ENCODE assay signal across 12 cellular contexts in genomic region chr3:58065700-58066167, GRCh38. TPM values are rescaled to one million over a fixed set of nuclear protein-coding genes. Genes with fewer than 3 reads are reported as not detected.
DNase-seq lines count a peak whose midpoint lies in the region; ATAC-seq, FAIRE-seq and TF ChIP-seq lines count a peak whose summit lies in the region.
"Had no signal": no experiment of that assay in that cellular context is flagged by ENCODE, and none has a peak within 500 bp of the region (broad histone marks: within the 10 kb centered on the region; RNA-seq: fewer than 3 reads in every experiment).

No MANE protein-coding gene starts in this region.

- CTCF ChIA-PET in A549 (lab: Yijun Ruan, JAX) = interaction anchor here (1.1 kb wide), 1 partner anchor 57 kb away, joined by 3 read pairs; no protein-coding TSS in a partner anchor
- CTCF ChIA-PET in GM10248 (lab: Yijun Ruan, JAX) = interaction anchor here (1.9 kb wide), 1 partner anchor 13 kb away, joined by 5 read pairs; no protein-coding TSS in a partner anchor

- POLR2A ChIA-PET in A549 (lab: Yijun Ruan, JAX) (interaction anchor here (0.6 kb wide), 1 partner anchor 56 kb away, joined by 7 read pairs; no protein-coding TSS in a partner anchor), GM10248 (lab: Yijun Ruan, JAX) (no interaction called here)

- no peak for TF ChIP-seq POLR2A in A549 (IDR thresholded peaks at IDR 0.05; ENCODE audit: low read length)
- no peak for TF ChIP-seq POLR2A in H54 (IDR thresholded peaks at IDR 0.05; ENCODE audit: low read depth, low read length)

- no peaks in the 10 kb centered on the region for H3K27me3 Mint-ChIP-seq in nephron progenitor cell (ENCODE audit: low read depth, poor library complexity)

- DNase-seq in A549 (ENCODE audit: low read depth in 1 of 2, low spot score in 1 of 2) (no peak), NCI-H1417 (lab: John Stamatoyannopoulos, UW) (peak in 2 of 3 experiments; percentile 32 to 81), choroid plexus epithelial cell (ENCODE audit: low read depth) (peak; percentile 70), nephron progenitor cell (peak; percentile 32), GM10248 (ENCODE audit: extremely low spot score) (no peak), H54 (ENCODE audit: insufficient read length, low spot score) (no peak)
- no peak for DNase-seq in stimulated activated CD4-positive, alpha-beta T cell treated with anti-CD3 and anti-CD28 coated beads, Interleukin-2, amount 100 ng/mL, for 48 hours
- DNase-seq: NCI-H2171 treated with DMSO at 0.1 percent for 48 hours had no signal

- H3K4me1 ChIP-seq in A549 = peaks cover 99% of the 10 kb centered on the region

- no peak overlapping the region for H3K4me3 Mint-ChIP-seq in nephron progenitor cell

- no peaks in the 10 kb centered on the region for H3K36me3 Mint-ChIP-seq in nephron progenitor cell (ENCODE audit: low read depth)

- peak overlapping the region; percentile 79 for H3K4me2 ChIP-seq in A549
- H3K4me2 ChIP-seq: KMS-11 had no signal

- H3K4me3 ChIP-seq in A549 (no peak overlapping the region), choroid plexus epithelial cell (ENCODE audit: low read depth, low read length) (no peak overlapping the region)

- TF ChIP-seq RAD21 in A549 (conservative IDR thresholded peaks at IDR 0.05 in 1 of 2, IDR thresholded peaks at IDR 0.05 in 1 of 2) = no peak

- WGBS in A549 (ENCODE audit: missing lambda C conversion rate) = 33% methylated on average over 6 of the region's 6 CpGs

- H3K27ac ChIP-seq in A549 = peak overlapping the region; percentile 55 to 90; a peak in 5 of 6 replicates
- H3K27ac ChIP-seq: KMS-11 had no signal

- no peaks in the 10 kb centered on the region for H3K9me3 ChIP-seq in A549

- no peak for FAIRE-seq in A549 (lab: Jason Lieb, UNC)
- no peak for FAIRE-seq in H54 (lab: Jason Lieb, UNC)
- FAIRE-seq: endometrium, RCC 7860 had no signal

- no peak for TF ChIP-seq CTCF in A549 (IDR thresholded peaks at IDR 0.05)
- TF ChIP-seq CTCF in choroid plexus epithelial cell (conservative IDR thresholded peaks at IDR 0.05; ENCODE audit: low read depth, low read length) = no peak
- no peak for TF ChIP-seq CTCF in nephron progenitor cell (IDR thresholded peaks at IDR 0.05)
- TF ChIP-seq CTCF in GM10248 (IDR thresholded peaks at IDR 0.05; ENCODE audit: control extremely low read depth, extremely low read depth, low read depth, missing control alignments) = no peak

- peaks cover 82% of the 10 kb centered on the region for H3K4me1 Mint-ChIP-seq in nephron progenitor cell

- no peaks in the 10 kb centered on the region for H3K9me3 Mint-ChIP-seq in nephron progenitor cell

- ATAC-seq in A549 = peak in 1 of 2 experiments; percentile 46; a peak in 3 of 6 replicates
- no peak for ATAC-seq in GM19395 (IDR thresholded peaks at IDR 0.05; ENCODE audit: unreplicated experiment)

- peak overlapping the region; percentile 86 for H3K27ac Mint-ChIP-seq in nephron progenitor cell

- TF ChIP-seq EP300 in A549 (IDR thresholded peaks at IDR 0.05) = no peak

TF ChIP-seq in A549, 52 proteins besides CTCF, POLR2A, EP300 and RAD21:
- TF ChIP-seq HOXB5 (CRISPR knock-in tag; IDR thresholded peaks at IDR 0.05) (no peak), HES2 (IDR thresholded peaks at IDR 0.05) (no peak), CBX2 (IDR thresholded peaks at IDR 0.05; ENCODE audit: borderline replicate concordance, low read depth) (no peak), TFCP2L1 (CRISPR knock-in tag; IDR thresholded peaks at IDR 0.05) (no peak), ZFP36 (IDR thresholded peaks at IDR 0.05; ENCODE audit: borderline replicate concordance, partially characterized antibody) (no peak), FOXS1 (CRISPR knock-in tag; IDR thresholded peaks at IDR 0.05) (no peak), RNF2 (IDR thresholded peaks at IDR 0.05; ENCODE audit: borderline replicate concordance, low read depth) (no peak), TP53 (CRISPR knock-in tag; IDR thresholded peaks at IDR 0.05) (no peak), CEBPB (IDR thresholded peaks at IDR 0.05) (no peak), KDM5A (IDR thresholded peaks at IDR 0.05) (no peak)

RNA-seq across cellular contexts. Expression of gene FLNB, which starts 57.5 kb away (rescaled TPM):
- polyA plus RNA-seq in A549 (2011; rRNA removed) = 387 and 439 TPM in 2 replicates
- 153 and 161 TPM in 2 replicates for polyA plus RNA-seq in A549 (2012; cell fraction: cytosol; rRNA removed)
- polyA plus RNA-seq in A549 (2012; cell fraction: nucleus; rRNA removed) = 1,973 and 2,223 TPM in 2 replicates
- 235 to 282 TPM (median 257 TPM) in 3 replicates for polyA plus RNA-seq in A549 (2017; fragmentation: RNase III; extraction: RNeasy Plus Mini Kit Qiagen cat#74134 plus additional on column Dnase treatment)
- 1,159 and 1,213 TPM in 2 replicates for polyA minus RNA-seq in A549 (2011; rRNA and poly(A)+ RNA removed)

Comparison
In these comparisons a context has a peak if more than half of its experiments do, and no peak if none do; other contexts are left out.
1. DNase-seq: peak in NCI-H1417 (2 of 3), choroid plexus epithelial cell (single experiment) and nephron progenitor cell (single experiment); none in A549 (0 of 2), GM10248 (single experiment), H54 (single experiment) and stimulated activated CD4-positive, alpha-beta T cell treated with anti-CD3 and anti-CD28 coated beads, Interleukin-2, amount 100 ng/mL, for 48 hours (0 of 2).